Comparison of ENCODE assay signal across 1 cellular context in the genomic region with DNA sequence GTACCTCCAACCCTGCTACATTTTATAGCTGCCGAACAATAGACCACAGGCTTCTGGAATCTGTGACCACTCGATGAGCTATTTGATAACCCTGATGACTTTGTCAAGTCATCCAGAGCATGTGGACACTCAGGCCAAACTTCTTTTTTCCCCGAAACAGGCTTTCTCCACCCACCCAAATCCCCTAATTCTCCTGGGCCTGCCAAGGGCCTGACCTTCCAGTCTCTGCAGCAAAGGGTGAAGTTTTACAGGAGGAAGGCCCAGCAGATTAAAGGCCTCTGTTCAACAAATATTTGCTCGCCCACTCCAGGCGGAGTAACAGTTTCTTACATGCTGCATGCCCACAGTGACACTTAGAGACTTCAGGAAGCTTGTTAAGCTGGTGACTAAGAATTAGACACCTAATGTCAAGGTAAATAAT.
TF ChIP-seq lines count a peak whose summit lies in the region.

No MANE protein-coding gene starts in this region.

TF ChIP-seq in WTC11, 78 proteins besides CTCF, POLR2A, EP300 and RAD21 (continued from another document):
- no peak for TF ChIP-seq ZNF532 (CRISPR knock-in tag; IDR thresholded peaks at IDR 0.05; ENCODE audit: borderline replicate concordance)
- no peak for TF ChIP-seq ZNF317 (CRISPR knock-in tag; IDR thresholded peaks at IDR 0.05; ENCODE audit: borderline replicate concordance, low read depth)
- TF ChIP-seq NFATC4 (CRISPR knock-in tag; IDR thresholded peaks at IDR 0.05) = no peak
